9 cellular contexts compared by ENCODE assay signal in the genomic region with DNA sequence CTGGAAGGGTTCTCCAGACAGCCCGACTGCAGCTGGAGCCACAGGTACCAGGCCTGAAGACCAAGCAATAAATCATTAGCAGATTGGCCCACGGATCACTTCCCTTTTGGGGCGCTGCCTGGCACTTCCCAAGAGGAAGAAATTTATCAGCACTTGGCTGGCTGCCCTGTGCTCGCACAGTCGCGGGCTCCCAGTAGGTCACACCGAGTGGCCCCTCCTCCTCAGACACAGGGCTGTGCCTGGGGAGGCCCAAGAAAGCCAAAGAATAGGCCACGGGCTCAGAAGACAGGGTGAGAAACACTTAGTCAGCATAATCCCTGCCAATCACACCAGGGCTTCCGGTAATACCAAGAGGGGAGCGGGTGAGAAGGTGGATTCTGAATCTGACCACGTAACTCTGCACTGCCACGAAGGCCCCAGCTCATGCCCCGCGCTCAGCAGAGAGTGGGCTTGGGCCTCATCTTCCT.
DNase-seq lines count a peak whose midpoint lies in the region; ATAC-seq lines count a peak whose summit lies in the region.
"Had no signal": no experiment of that assay in that cellular context is flagged by ENCODE, and none has a peak within 500 bp of the region (broad histone marks: within the 10 kb centered on the region; RNA-seq: fewer than 3 reads in every experiment).

No MANE protein-coding gene starts in this region.

- ATAC-seq in GM19463 (IDR thresholded peaks at IDR 0.05; ENCODE audit: unreplicated experiment) (peak; percentile 79), HG03520 (IDR thresholded peaks at IDR 0.05; ENCODE audit: unreplicated experiment) (no peak)

- DNase-seq in OCI-M1 (lab: John Stamatoyannopoulos, UW) = peak; percentile 3
- DNase-seq in glomerular visceral epithelial cell (ENCODE audit: extremely low spot score) = peak; percentile 95
- DNase-seq in renal cortical epithelial cell (ENCODE audit: low read depth) = peak; percentile 88
- DNase-seq in NCI-H2107 (lab: John Stamatoyannopoulos, UW) = no peak
- DNase-seq in NCI-H1092 treated with DMSO at 0.1 percent for 48 hours (lab: John Stamatoyannopoulos, UW) = no peak
- DNase-seq in DMS53 (lab: John Stamatoyannopoulos, UW) = no peak
- DNase-seq: NCI-H2029 treated with DMSO at 0.1 percent for 48 hours had no signal

Comparison
In these comparisons a context has a peak if more than half of its experiments do, and no peak if none do; other contexts are left out.
1. DNase-seq: peak in OCI-M1 (single experiment), glomerular visceral epithelial cell (single experiment) and renal cortical epithelial cell (single experiment); none in NCI-H2107 (single experiment), NCI-H1092 treated with DMSO at 0.1 percent for 48 hours (single experiment) and DMS53 (single experiment).